In the genomic region with DNA sequence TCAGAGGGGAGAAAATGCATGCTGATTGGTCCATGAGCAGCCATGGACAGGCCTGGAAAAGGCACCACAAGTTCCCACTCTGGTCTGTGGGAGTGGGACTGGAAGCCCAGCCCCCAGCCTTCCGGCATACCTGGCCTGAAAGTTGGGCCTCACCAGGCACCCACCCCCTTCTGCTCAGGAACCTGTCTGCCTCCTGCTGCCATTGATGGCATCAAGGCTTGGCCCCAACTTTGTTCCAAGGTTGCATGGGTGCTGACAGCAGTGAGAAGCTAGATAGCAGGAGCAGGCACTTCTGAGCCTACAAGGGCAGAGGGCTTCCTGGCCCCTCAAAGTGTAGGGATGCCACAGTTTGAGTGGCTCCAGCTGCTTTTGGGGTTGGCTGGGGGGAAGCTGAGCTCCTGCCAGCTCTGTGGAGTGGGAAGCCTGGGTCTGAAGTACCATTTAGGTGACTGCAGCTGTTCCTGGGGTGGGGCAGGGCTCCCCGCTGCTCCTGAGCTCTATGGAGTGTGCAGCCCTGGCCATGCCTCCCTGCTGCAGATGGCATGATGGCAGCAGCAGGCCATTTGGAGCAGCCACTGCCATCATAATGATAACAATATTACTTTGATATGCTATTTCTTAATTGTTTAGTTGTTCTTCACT, we compare ENCODE assay signal across 20 cellular contexts.
"Had no signal": no experiment of that assay in that cellular context is flagged by ENCODE, and none has a peak within 500 bp of the region (broad histone marks: within the 10 kb centered on the region; RNA-seq: fewer than 3 reads in every experiment).

No MANE protein-coding gene starts in this region.

- H3K27me3 ChIP-seq: heart right ventricle, hepatocyte, left lung, neural progenitor cell, ovary, suprapubic skin, tibial nerve, vagina had no signal

- H3K9ac ChIP-seq: neural progenitor cell had no signal

- H3K4me3 ChIP-seq: heart right ventricle, hepatocyte, left lung, lung, neural progenitor cell, ovary, prostate gland, skin epidermis, suprapubic skin, thoracic aorta, tibial nerve, vagina had no signal

- DNase-seq: left colon; naive B cell; natural killer cell; nephron progenitor cell; ovary; retina; right cardiac atrium; stimulated activated CD4-positive, alpha-beta T cell treated with anti-CD3 and anti-CD28 coated beads, Interleukin-4, amount 100 ng/mL, for 24 hours; stimulated activated naive CD4-positive, alpha-beta T cell had no signal

- ATAC-seq: left colon, left lung, natural killer cell had no signal

- H3K27ac ChIP-seq: heart right ventricle, hepatocyte, left lung, neural progenitor cell, ovary, prostate gland, skin epidermis, suprapubic skin, thoracic aorta, tibial nerve, vagina had no signal

- H3K4me1 ChIP-seq: heart right ventricle, left lung, neural progenitor cell, prostate gland, suprapubic skin, tibial nerve, vagina had no signal

- H3K4me2 ChIP-seq: hepatocyte, neural progenitor cell had no signal

- H3K36me3 ChIP-seq: heart right ventricle, left lung, neural progenitor cell, ovary, prostate gland, suprapubic skin, thoracic aorta, tibial nerve, vagina had no signal

- H2AFZ ChIP-seq: hepatocyte, neural progenitor cell had no signal

- H3K9me3 ChIP-seq: prostate gland, vagina had no signal
